Comparison of ENCODE assay signal across 1 cellular context in the genomic region with DNA sequence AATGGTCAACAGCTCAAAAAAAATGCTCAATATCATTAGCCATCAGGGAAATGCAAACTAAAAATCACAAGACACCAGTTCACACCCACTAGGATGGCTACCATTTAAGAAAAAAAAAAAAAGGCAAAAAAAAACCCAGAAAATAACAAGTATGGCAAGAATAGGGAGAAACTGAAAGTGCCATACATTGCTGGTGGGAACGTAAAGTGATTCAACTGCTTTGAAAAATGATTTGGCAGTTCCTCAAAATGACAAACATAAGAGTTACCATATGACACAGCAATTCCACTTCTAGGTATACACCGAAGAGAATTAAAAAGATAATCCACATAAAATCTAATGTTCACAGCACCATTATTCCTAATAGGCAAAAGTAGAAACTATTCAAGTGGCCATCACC.
TF ChIP-seq lines count a peak whose summit lies in the region.

No MANE protein-coding gene starts in this region.

TF ChIP-seq in K562, 482 proteins besides CTCF, POLR2A, EP300 and RAD21 (continued from another document):
- TF ChIP-seq, protein P1, sequence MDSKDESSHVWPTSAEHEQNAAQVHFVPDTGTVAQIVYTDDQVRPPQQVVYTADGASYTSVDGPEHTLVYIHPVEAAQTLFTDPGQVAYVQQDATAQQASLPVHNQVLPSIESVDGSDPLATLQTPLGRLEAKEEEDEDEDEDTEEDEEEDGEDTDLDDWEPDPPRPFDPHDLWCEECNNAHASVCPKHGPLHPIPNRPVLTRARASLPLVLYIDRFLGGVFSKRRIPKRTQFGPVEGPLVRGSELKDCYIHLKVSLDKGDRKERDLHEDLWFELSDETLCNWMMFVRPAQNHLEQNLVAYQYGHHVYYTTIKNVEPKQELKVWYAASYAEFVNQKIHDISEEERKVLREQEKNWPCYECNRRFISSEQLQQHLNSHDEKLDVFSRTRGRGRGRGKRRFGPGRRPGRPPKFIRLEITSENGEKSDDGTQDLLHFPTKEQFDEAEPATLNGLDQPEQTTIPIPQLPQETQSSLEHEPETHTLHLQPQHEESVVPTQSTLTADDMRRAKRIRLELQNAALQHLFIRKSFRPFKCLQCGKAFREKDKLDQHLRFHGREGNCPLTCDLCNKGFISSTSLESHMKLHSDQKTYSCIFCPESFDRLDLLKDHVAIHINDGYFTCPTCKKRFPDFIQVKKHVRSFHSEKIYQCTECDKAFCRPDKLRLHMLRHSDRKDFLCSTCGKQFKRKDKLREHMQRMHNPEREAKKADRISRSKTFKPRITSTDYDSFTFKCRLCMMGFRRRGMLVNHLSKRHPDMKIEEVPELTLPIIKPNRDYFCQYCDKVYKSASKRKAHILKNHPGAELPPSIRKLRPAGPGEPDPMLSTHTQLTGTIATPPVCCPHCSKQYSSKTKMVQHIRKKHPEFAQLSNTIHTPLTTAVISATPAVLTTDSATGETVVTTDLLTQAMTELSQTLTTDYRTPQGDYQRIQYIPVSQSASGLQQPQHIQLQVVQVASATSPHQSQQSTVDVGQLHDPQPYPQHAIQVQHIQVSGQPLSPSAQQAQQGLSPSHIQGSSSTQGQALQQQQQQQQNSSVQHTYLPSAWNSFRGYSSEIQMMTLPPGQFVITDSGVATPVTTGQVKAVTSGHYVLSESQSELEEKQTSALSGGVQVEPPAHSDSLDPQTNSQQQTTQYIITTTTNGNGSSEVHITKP (IDR thresholded peaks at IDR 0.05; ENCODE audit: partially characterized antibody) = no peak
